Comparison of ENCODE assay signal across 24 cellular contexts in the genomic region with DNA sequence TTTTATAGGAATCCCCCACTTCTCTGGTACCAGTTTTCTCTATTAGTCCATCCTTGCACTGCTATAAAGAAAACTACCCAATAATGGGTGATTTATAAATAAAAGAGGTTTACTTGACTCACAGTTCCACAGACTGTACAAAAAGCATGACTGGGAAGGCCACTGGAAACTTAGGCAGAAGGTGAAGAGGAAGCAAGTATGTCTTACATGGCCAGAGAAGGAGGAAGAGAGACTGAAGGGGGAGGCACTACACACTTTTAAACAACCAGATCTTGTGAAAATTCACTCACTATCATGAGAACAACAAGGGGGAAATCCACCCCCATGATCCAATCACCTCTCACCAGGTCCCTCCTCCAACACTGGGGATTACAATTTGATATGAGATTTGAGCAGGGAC.
"Had no signal": no experiment of that assay in that cellular context is flagged by ENCODE, and none has a peak within 500 bp of the region (broad histone marks: within the 10 kb centered on the region; RNA-seq: fewer than 3 reads in every experiment).

No MANE protein-coding gene starts in this region.

- ATAC-seq: activated T-cell treated with anti-CD3 and anti-CD28 coated beads, Interleukin-2, amount 50 U/mL, for 4 hours; T-cell had no signal

- H3K4me1 Mint-ChIP-seq: activated CD4-positive, alpha-beta T cell treated with anti-CD3 and anti-CD28 coated beads, Interleukin-2, amount 10 ng/mL, durations not matched to agents 7 days and 5 days; brain; central memory CD8-positive, alpha-beta T cell; T-cell had no signal

- H3K27ac Mint-ChIP-seq: activated CD4-positive, alpha-beta memory T cell treated with anti-CD3 and anti-CD28 coated beads for 36 hours; activated CD4-positive, alpha-beta T cell treated with anti-CD3 and anti-CD28 coated beads, Interleukin-2, amount 10 ng/mL, durations not matched to agents 7 days and 5 days; activated naive CD4-positive, alpha-beta T cell treated with anti-CD3 and anti-CD28 coated beads for 36 hours; activated naive CD8-positive, alpha-beta T cell; brain had no signal

- H3K4me3 Mint-ChIP-seq: activated CD4-positive, alpha-beta memory T cell treated with anti-CD3 and anti-CD28 coated beads for 36 hours; activated CD4-positive, alpha-beta T cell treated with anti-CD3 and anti-CD28 coated beads, Interleukin-2, amount 10 ng/mL, durations not matched to agents 7 days and 5 days; activated naive CD4-positive, alpha-beta T cell treated with anti-CD3 and anti-CD28 coated beads for 36 hours; activated naive CD8-positive, alpha-beta T cell; activated T-cell treated with anti-CD3 and anti-CD28 coated beads, Interleukin-2, amount 50 U/mL, for 4 hours; brain; central memory CD8-positive, alpha-beta T cell; T-cell had no signal

- H3K36me3 Mint-ChIP-seq: brain had no signal

- DNase-seq: activated CD4-positive, alpha-beta memory T cell treated with anti-CD3 and anti-CD28 coated beads for 36 hours; activated CD4-positive, alpha-beta T cell treated with anti-CD3 and anti-CD28 coated beads, Interleukin-2, amount 10 ng/mL, durations not matched to agents 7 days and 5 days; activated CD4-positive, CD25-positive, alpha-beta regulatory T cell; activated CD8-positive, alpha-beta memory T cell treated with anti-CD3 and anti-CD28 coated beads for 24 hours; activated gamma-delta T cell; activated naive CD4-positive, alpha-beta T cell treated with anti-CD3 and anti-CD28 coated beads for 36 hours; activated T-cell treated with anti-CD3 and anti-CD28 coated beads, Interleukin-2, amount 50 U/mL, for 4 hours; amygdala; Kasumi-1; KBM-7; NCI-H1105; NCI-H1436; NCI-H187; NCI-H2081; NCI-H446; NCI-H524; Peyer's patch; Right ventricle myocardium superior; T-cell; T-helper 2 cell; T1000 had no signal
